ENCODE assay signal across 8 cellular contexts in genomic region chr9:107283621-107284616, GRCh38. TPM values are rescaled to one million over a fixed set of nuclear protein-coding genes. Genes with fewer than 3 reads are reported as not detected.
DNase-seq lines count a peak whose midpoint lies in the region; ATAC-seq, FAIRE-seq and TF ChIP-seq lines count a peak whose summit lies in the region.

No MANE protein-coding gene starts in this region.

- H3K36me3 Mint-ChIP-seq in GM23338 (ENCODE audit: low read depth): peaks cover 15% of the 10 kb centered on the region
- H3K36me3 Mint-ChIP-seq in activated naive CD8-positive, alpha-beta T cell: peaks cover 4% of the 10 kb centered on the region

- H3K79me2 ChIP-seq in GM23338 (replicated peaks; ENCODE audit: insufficient read depth) (peaks cover 59% of the 10 kb centered on the region), Karpas-422 (ENCODE audit: low read length) (peaks cover 58% of the 10 kb centered on the region)

- in situ Hi-C loops in SK-MEL-5 (cut with HindIII; ENCODE audit: low pct_unique_long_range_greater_than_20kb, low sequenced_read_pairs): no loop called here

- intact Hi-C loops in pancreas (cut with DNase I): no loop called here

- H3K27me3 Mint-ChIP-seq in GM23338 (ENCODE audit: insufficient read depth, low read depth, poor library complexity): peaks cover 5% of the 10 kb centered on the region
- no peaks in the 10 kb centered on the region for H3K27me3 Mint-ChIP-seq in activated naive CD8-positive, alpha-beta T cell

- WGBS in pancreas, 2 donors: 0 to 1% methylated on average over 46 to 55 of the region's 55 CpGs
- 0% methylated on average over 39 to 45 of the region's 55 CpGs for WGBS in tibial nerve, 2 donors

- TF ChIP-seq EP300 in tibial nerve (IDR thresholded peaks at IDR 0.05): peak in 1 of 2 donors; percentile 46

- H3K9me2 ChIP-seq in GM23338 (ENCODE audit: insufficient read depth) (no peaks in the 10 kb centered on the region), Karpas-422 (replicated peaks; ENCODE audit: insufficient read depth, low read length) (no peaks in the 10 kb centered on the region)

- H3F3A ChIP-seq in GM23338 (replicated peaks; ENCODE audit: low read depth): no peaks in the 10 kb centered on the region

- ATAC-seq in GM23338: peak; percentile 82
- peak; percentile 62 to 75 (median 67) for ATAC-seq in pancreas

- no peak for FAIRE-seq in pancreas (lab: Jason Lieb, UNC)

- H3K9me3 ChIP-seq in Karpas-422 (ENCODE audit: low read length) (no peaks in the 10 kb centered on the region), cardiac muscle cell (ENCODE audit: low read depth) (no peaks in the 10 kb centered on the region), pancreas (no peaks in the 10 kb centered on the region), tibial nerve (no peaks in the 10 kb centered on the region)

- H2AFZ ChIP-seq in GM23338: no peak overlapping the region
- no peak overlapping the region for H2AFZ ChIP-seq in Karpas-422 (ENCODE audit: low read length)

- H3K4me3 Mint-ChIP-seq in GM23338: peak overlapping the region; percentile 92
- peak overlapping the region; percentile 98 for H3K4me3 Mint-ChIP-seq in activated naive CD8-positive, alpha-beta T cell

- H3K9ac ChIP-seq in Karpas-422 (ENCODE audit: low read length): peak overlapping the region; percentile 100

- peak overlapping the region; percentile 60 for H3K4me3 ChIP-seq in GM23338
- peak overlapping the region; percentile 99 for H3K4me3 ChIP-seq in Karpas-422 (ENCODE audit: low read length)
- peak overlapping the region; percentile 84 for H3K4me3 ChIP-seq in cardiac muscle cell
- H3K4me3 ChIP-seq in pancreas: peak overlapping the region; percentile 68 to 100 (median 98)
- H3K4me3 ChIP-seq in tibial nerve: peak overlapping the region; percentile 77 to 97 (median 94)

- no peaks in the 10 kb centered on the region for H3K36me3 ChIP-seq in GM23338 (ENCODE audit: insufficient read depth)
- peaks cover 16% of the 10 kb centered on the region for H3K36me3 ChIP-seq in Karpas-422 (ENCODE audit: insufficient read depth, low read length)
- no peaks in the 10 kb centered on the region for H3K36me3 ChIP-seq in cardiac muscle cell
- H3K36me3 ChIP-seq in pancreas: no peaks in the 10 kb centered on the region
- no peaks in the 10 kb centered on the region for H3K36me3 ChIP-seq in tibial nerve

- DNase-seq in ELR (ENCODE audit: low read depth): peak; percentile 81
- DNase-seq in GM23338 (ENCODE audit: low spot score): peak; percentile 96
- peak; percentile 94 for DNase-seq in Karpas-422
- DNase-seq in SK-MEL-5 (ENCODE audit: low read depth, low spot score): peak; percentile 79
- DNase-seq in cardiac muscle cell (ENCODE audit: low read depth in 1 of 2, low spot score in 1 of 2): peak; percentile 74 to 89
- peak; percentile 80 to 92 (median 84) for DNase-seq in pancreas
- DNase-seq in tibial nerve (ENCODE audit: low spot score in 2 of 2): peak; percentile 37 to 44

- H3K4me2 ChIP-seq in GM23338: peak overlapping the region; percentile 81
- H3K4me2 ChIP-seq in Karpas-422 (ENCODE audit: low read depth, low read length, poor library complexity, severe bottlenecking): peak overlapping the region; percentile 96

- peaks cover 35% of the 10 kb centered on the region for H3K4me1 Mint-ChIP-seq in GM23338
- H3K4me1 Mint-ChIP-seq in activated naive CD8-positive, alpha-beta T cell (ENCODE audit: low read depth): peaks cover 47% of the 10 kb centered on the region

- H3K27ac Mint-ChIP-seq in GM23338: peak overlapping the region; percentile 95
- peak overlapping the region; percentile 98 for H3K27ac Mint-ChIP-seq in activated naive CD8-positive, alpha-beta T cell

- H4K20me1 ChIP-seq in GM23338 (replicated peaks; ENCODE audit: insufficient read depth) (peaks cover 30% of the 10 kb centered on the region), Karpas-422 (ENCODE audit: insufficient read depth, low read depth, low read length) (peaks cover 47% of the 10 kb centered on the region)

- TF ChIP-seq CTCF in GM23338 (conservative IDR thresholded peaks at IDR 0.05; ENCODE audit: low read depth in 2 of 2) (no peak), cardiac muscle cell (IDR thresholded peaks at IDR 0.05; ENCODE audit: low read depth, low read length) (no peak), pancreas (IDR thresholded peaks at IDR 0.05) (no peak), tibial nerve (IDR thresholded peaks at IDR 0.05) (no peak)

- no peak for TF ChIP-seq POLR2A in tibial nerve (IDR thresholded peaks at IDR 0.05)

- H3K9me3 Mint-ChIP-seq in GM23338: no peaks in the 10 kb centered on the region
- H3K9me3 Mint-ChIP-seq in activated naive CD8-positive, alpha-beta T cell (ENCODE audit: low read depth): no peaks in the 10 kb centered on the region

- H3K27me3 ChIP-seq in GM23338 (ENCODE audit: insufficient read depth): no peaks in the 10 kb centered on the region
- H3K27me3 ChIP-seq in Karpas-422 (ENCODE audit: low read length): no peaks in the 10 kb centered on the region
- H3K27me3 ChIP-seq in cardiac muscle cell: no peaks in the 10 kb centered on the region
- H3K27me3 ChIP-seq in pancreas: no peaks in the 10 kb centered on the region
- no peaks in the 10 kb centered on the region for H3K27me3 ChIP-seq in tibial nerve

- H3K4me1 ChIP-seq in GM23338 (ENCODE audit: insufficient read depth): peaks cover 38% of the 10 kb centered on the region
- H3K4me1 ChIP-seq in Karpas-422 (ENCODE audit: low read length): peaks cover 31% of the 10 kb centered on the region
- peaks cover 8% of the 10 kb centered on the region for H3K4me1 ChIP-seq in cardiac muscle cell (ENCODE audit: low read depth)
- H3K4me1 ChIP-seq in pancreas: peaks cover 16 to 30% (median 19%) of the 10 kb centered on the region in 3 donors
- H3K4me1 ChIP-seq in tibial nerve: peaks cover 3 to 48% (median 19%) of the 10 kb centered on the region in 4 donors

- H3K27ac ChIP-seq in GM23338 (ENCODE audit: low read depth): peak overlapping the region; percentile 98
- peak overlapping the region; percentile 94 for H3K27ac ChIP-seq in Karpas-422 (ENCODE audit: low read length)
- H3K27ac ChIP-seq in cardiac muscle cell: peak overlapping the region; percentile 99
- peak overlapping the region; percentile 95 to 99 (median 96) for H3K27ac ChIP-seq in pancreas
- H3K27ac ChIP-seq in tibial nerve: peak overlapping the region; percentile 98 to 100 (median 99)

TF ChIP-seq in GM23338, 12 proteins besides CTCF, POLR2A, EP300 and RAD21 (continues in another document):
- TF ChIP-seq ETS1 (IDR thresholded peaks at IDR 0.05) (no peak), NANOG (IDR thresholded peaks at IDR 0.05; ENCODE audit: borderline replicate concordance) (no peak; the same call in 1 of the 2 replicates), ZNF114 (CRISPR knock-in tag; IDR thresholded peaks at IDR 0.05) (no peak), JUNB (IDR thresholded peaks at IDR 0.05; ENCODE audit: unreplicated experiment) (no peak), POLR2AphosphoS5 (IDR thresholded peaks at IDR 0.05; ENCODE audit: low read depth) (peak; percentile 87), REST (IDR thresholded peaks at IDR 0.05; ENCODE audit: unreplicated experiment) (peak; percentile 2), EZH2 (IDR thresholded peaks at IDR 0.05; ENCODE audit: low read depth, unreplicated experiment) (no peak)

RNA-seq across cellular contexts. Expression of gene RAD23B, which starts 0.8 kb away (rescaled TPM):
- 117 and 137 TPM in 2 replicates for total RNA-seq in GM23338 (2014; rRNA removed; shearing (Covaris generic))
- polyA plus RNA-seq in GM23338 (2016; fragmentation: Nextera tagmentation; extraction: Ambion mirVana): 31.1 and 33.1 TPM in 2 replicates
- total RNA-seq in Karpas-422 (2014; rRNA removed; shearing (Covaris generic); ENCODE audit: low replicate concordance): 50.2 and 60.2 TPM in 2 replicates
- 106 and 107 TPM in 2 replicates for total RNA-seq in SK-MEL-5 (2014; rRNA removed; shearing (Covaris generic))
- polyA plus RNA-seq in SK-MEL-5 (2015; cell fraction: cytosol; rRNA removed): 120 and 135 TPM in 2 replicates
- polyA plus RNA-seq in SK-MEL-5 (2015; cell fraction: nucleus; rRNA removed): 15.5 and 30.8 TPM in 2 replicates
- 84.7 and 88.5 TPM in 2 replicates for total RNA-seq in cardiac muscle cell
- 11.7 and 13.6 TPM in 2 replicates for polyA plus RNA-seq in cardiac muscle cell
- total RNA-seq in pancreas: 10 to 100 TPM; 50.3 to 81.2 (median 66.9) TPM
- polyA plus RNA-seq in pancreas: 10 to 100 TPM; 19.5 to 28.9 TPM
- 10 to 100 TPM; 87.3 to 98.6 (median 93.1) TPM for total RNA-seq in tibial nerve

Comparison
In these comparisons a context has a peak if more than half of its experiments do, and no peak if none do; other contexts are left out.
1. Peak in every context shown above with its lines: DNase-seq, ATAC-seq, H3K4me3 ChIP-seq and H3K27ac ChIP-seq.
2. DNase-seq: peak in every context shown above with its lines; median percentile 96 in GM23338; 94 in Karpas-422; 84 in pancreas; 82 in cardiac muscle cell; 81 in ELR; 79 in SK-MEL-5; 40 in tibial nerve.